ENCODE assay signal across 8 cellular contexts in the genomic region with DNA sequence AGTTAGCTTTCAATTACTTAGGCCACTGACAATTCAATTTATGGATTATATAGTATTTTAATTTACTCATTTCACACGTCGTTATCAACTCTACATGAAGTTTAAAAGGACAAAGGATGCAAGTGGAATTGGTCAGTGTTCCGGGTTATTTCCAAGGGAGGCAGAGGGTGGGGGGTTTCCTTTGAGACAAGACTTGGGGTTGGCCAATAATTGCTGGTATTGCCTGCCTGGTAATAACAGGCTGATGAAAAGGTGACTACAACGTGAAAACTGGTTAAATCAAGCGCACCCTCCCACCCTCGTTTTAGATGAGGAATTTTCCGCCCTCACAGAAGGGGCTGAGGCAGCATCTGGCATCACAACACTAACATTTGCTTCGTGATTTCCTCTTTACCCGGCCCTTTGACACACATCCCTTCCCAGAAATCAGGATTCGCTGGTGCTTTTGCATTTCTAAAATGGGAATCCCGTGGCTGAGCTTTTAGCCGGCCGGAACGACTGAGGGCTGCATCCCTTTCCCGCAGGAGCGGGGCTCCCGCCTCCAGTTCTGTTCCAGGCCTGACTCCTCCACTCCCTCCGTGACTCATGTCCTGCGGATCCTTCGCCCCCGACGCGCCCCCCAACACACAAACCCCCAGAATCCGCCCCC. TPM values are rescaled to one million over a fixed set of nuclear protein-coding genes. Genes with fewer than 3 reads are reported as not detected.
DNase-seq lines count a peak whose midpoint lies in the region; ATAC-seq, FAIRE-seq and TF ChIP-seq lines count a peak whose summit lies in the region.

No MANE protein-coding gene starts in this region.

- H3K4me3 Mint-ChIP-seq in CD4-positive, CD25-positive, alpha-beta regulatory T cell, result peak overlapping the region; percentile 92 to 100 (median 95)
- peak overlapping the region; percentile 89 for H3K4me3 Mint-ChIP-seq in T-helper 1 cell treated with Interleukin-12 subunit alpha and Interleukin-12 subunit beta and Interleukin-4 antibody, amounts not matched to agents 30 μg/mL and 1 μg/mL, for 36 hours
- H3K4me3 Mint-ChIP-seq in mesothelial cell of epicardium, result peak overlapping the region; percentile 86

- H3K4me3 ChIP-seq in CD4-positive, CD25-positive, alpha-beta regulatory T cell (ENCODE audit: low read depth, low read length), result peak overlapping the region; percentile 72

- H3K9me3 Mint-ChIP-seq in CD4-positive, CD25-positive, alpha-beta regulatory T cell, result no peaks in the 10 kb centered on the region
- no peaks in the 10 kb centered on the region for H3K9me3 Mint-ChIP-seq in T-helper 1 cell treated with Interleukin-12 subunit alpha and Interleukin-12 subunit beta and Interleukin-4 antibody, amounts not matched to agents 30 μg/mL and 1 μg/mL, for 36 hours
- no peaks in the 10 kb centered on the region for H3K9me3 Mint-ChIP-seq in mesothelial cell of epicardium

- peaks cover 18% of the 10 kb centered on the region for H3K36me3 ChIP-seq in CD4-positive, CD25-positive, alpha-beta regulatory T cell (ENCODE audit: control insufficient read depth, insufficient read depth, low read length)

- H3K9me3 ChIP-seq in CD4-positive, CD25-positive, alpha-beta regulatory T cell (ENCODE audit: control insufficient read depth in 2 of 2, low read length in 2 of 2), result no peaks in the 10 kb centered on the region

- H3K27ac Mint-ChIP-seq in CD4-positive, CD25-positive, alpha-beta regulatory T cell, result peak overlapping the region; percentile 87 to 98 (median 97)
- H3K27ac Mint-ChIP-seq in T-helper 1 cell treated with Interleukin-12 subunit alpha and Interleukin-12 subunit beta and Interleukin-4 antibody, amounts not matched to agents 30 μg/mL and 1 μg/mL, for 36 hours, result peak overlapping the region; percentile 91
- peak overlapping the region; percentile 99 for H3K27ac Mint-ChIP-seq in mesothelial cell of epicardium

- H3K27ac ChIP-seq in CD4-positive, CD25-positive, alpha-beta regulatory T cell (ENCODE audit: insufficient read depth, low read length, poor library complexity, severe bottlenecking), result peak overlapping the region; percentile 80
- peak overlapping the region; percentile 85 for H3K27ac ChIP-seq in temporal lobe (ENCODE audit: low read depth, low read length)

- H3K27me3 ChIP-seq in CD4-positive, CD25-positive, alpha-beta regulatory T cell (ENCODE audit: control insufficient read depth, insufficient read depth, low read length), result no peaks in the 10 kb centered on the region

- no peak for ATAC-seq in CD4-positive, CD25-positive, alpha-beta regulatory T cell (ENCODE audit: low read depth in 2 of 2)

- peaks cover 32% of the 10 kb centered on the region for H3K4me1 ChIP-seq in CD4-positive, CD25-positive, alpha-beta regulatory T cell (ENCODE audit: control insufficient read depth, insufficient read depth, low read length, poor library complexity, severe bottlenecking)

- H3K4me1 Mint-ChIP-seq in CD4-positive, CD25-positive, alpha-beta regulatory T cell, result peaks cover 17 to 34% (median 20%) of the 10 kb centered on the region in 4 donors
- peaks cover 25% of the 10 kb centered on the region for H3K4me1 Mint-ChIP-seq in T-helper 1 cell treated with Interleukin-12 subunit alpha and Interleukin-12 subunit beta and Interleukin-4 antibody, amounts not matched to agents 30 μg/mL and 1 μg/mL, for 36 hours (ENCODE audit: low read depth)
- peaks cover 33% of the 10 kb centered on the region for H3K4me1 Mint-ChIP-seq in mesothelial cell of epicardium

- peaks cover 14% of the 10 kb centered on the region for H3K27me3 Mint-ChIP-seq in CD4-positive, CD25-positive, alpha-beta regulatory T cell
- H3K27me3 Mint-ChIP-seq in T-helper 1 cell treated with Interleukin-12 subunit alpha and Interleukin-12 subunit beta and Interleukin-4 antibody, amounts not matched to agents 30 μg/mL and 1 μg/mL, for 36 hours (ENCODE audit: low read depth), result no peaks in the 10 kb centered on the region
- H3K27me3 Mint-ChIP-seq in mesothelial cell of epicardium (ENCODE audit: low read depth), result no peaks in the 10 kb centered on the region

- H3K36me3 Mint-ChIP-seq in CD4-positive, CD25-positive, alpha-beta regulatory T cell, result peaks cover 28% of the 10 kb centered on the region
- H3K36me3 Mint-ChIP-seq in T-helper 1 cell treated with Interleukin-12 subunit alpha and Interleukin-12 subunit beta and Interleukin-4 antibody, amounts not matched to agents 30 μg/mL and 1 μg/mL, for 36 hours (ENCODE audit: low read depth), result peaks cover 31% of the 10 kb centered on the region
- H3K36me3 Mint-ChIP-seq in mesothelial cell of epicardium, result peaks cover 8% of the 10 kb centered on the region

- DNase-seq in CD4-positive, CD25-positive, alpha-beta regulatory T cell, result peak; percentile 23 to 58 (median 24)
- DNase-seq in HTR-8/SVneo (ENCODE audit: insufficient read length, low spot score) (peak; percentile 81), mesothelial cell of epicardium (ENCODE audit: low spot score in 2 of 2, unreplicated experiment in 2 of 2) (no peak), NCI-H2081 treated with DMSO at 0.1 percent for 48 hours (lab: John Stamatoyannopoulos, UW) (no peak), DMS153 (lab: John Stamatoyannopoulos, UW) (no peak)
- peak; percentile 19 for DNase-seq in effector CD4-positive, alpha-beta T cell

- no peak for TF ChIP-seq CTCF in mesothelial cell of epicardium (IDR thresholded peaks at IDR 0.05; ENCODE audit: unreplicated experiment)

- FAIRE-seq in HTR-8/SVneo (lab: Jason Lieb, UNC), result peak; percentile 54

RNA-seq across cellular contexts. Expression of a gene that starts 1.0 kb away (rescaled TPM):
- total RNA-seq in CD4-positive, CD25-positive, alpha-beta regulatory T cell, result 161 TPM
- 100 to 1,000 TPM; 105 to 149 (median 127) TPM for polyA plus RNA-seq in CD4-positive, CD25-positive, alpha-beta regulatory T cell
- total RNA-seq in mesothelial cell of epicardium, result 26.2 to 30.3 TPM (median 28.6 TPM) in 3 replicates
- 13.5 TPM for total RNA-seq in temporal lobe

Comparison
In these comparisons a context has a peak if more than half of its experiments do, and no peak if none do; other contexts are left out.
1. DNase-seq: peak in CD4-positive, CD25-positive, alpha-beta regulatory T cell (3 of 3), HTR-8/SVneo (single experiment) and effector CD4-positive, alpha-beta T cell (single experiment); none in mesothelial cell of epicardium (0 of 2), NCI-H2081 treated with DMSO at 0.1 percent for 48 hours (single experiment) and DMS153 (single experiment).
2. Peak in every context shown above with its lines, with median percentiles within 50 percentile points of each other: H3K27ac Mint-ChIP-seq and H3K4me3 Mint-ChIP-seq.